Comparison of ENCODE assay signal across 8 cellular contexts in genomic region chr4:184383497-184384055, GRCh38.
DNase-seq lines count a peak whose midpoint lies in the region; ATAC-seq, FAIRE-seq and TF ChIP-seq lines count a peak whose summit lies in the region.

No MANE protein-coding gene starts in this region.

- peak overlapping the region; percentile 61 to 82 for H3K27ac ChIP-seq in A549
- H3K27ac ChIP-seq in angular gyrus (ENCODE audit: low read depth, low read length): peak overlapping the region; percentile 8
- H3K27ac ChIP-seq in layer of hippocampus (ENCODE audit: low read depth, low read length): peak overlapping the region; percentile 47
- H3K27ac ChIP-seq in thyroid gland: peak overlapping the region in 2 of 3 donors; percentile 41 to 68

- no peak for FAIRE-seq in A549 (lab: Jason Lieb, UNC)

- POLR2A ChIA-PET in A549 (lab: Yijun Ruan, JAX): interaction anchor here (1.0 to 1.4 kb wide), 2 partner anchors 91 to 115 kb away, joined by 3 to 5 read pairs; partner anchors contain the start of gene IRF2

- WGBS in A549 (ENCODE audit: missing lambda C conversion rate): 1% methylated on average over 8 of the region's 8 CpGs
- WGBS in thyroid gland, 2 donors: 58 to 60% methylated on average over 8 of the region's 8 CpGs

- H3K4me2 ChIP-seq in A549: peak overlapping the region; percentile 75

- no peaks in the 10 kb centered on the region for H3K9me3 ChIP-seq in A549
- H3K9me3 ChIP-seq in thyroid gland: no peaks in the 10 kb centered on the region

- intact Hi-C loops in thyroid gland (cut with DNase I): no loop called here

- H3K36me3 ChIP-seq in thyroid gland (peaks cover 5 to 7% of the 10 kb centered on the region in 2 donors), H7 (replicated peaks; ENCODE audit: control insufficient read depth, insufficient read depth, low read length) (peaks cover 2% of the 10 kb centered on the region; the same call in 1 of the 2 replicates)

- peak; percentile 91 for ATAC-seq in A549
- peak; percentile 0 for ATAC-seq in HG03571 (IDR thresholded peaks at IDR 0.05; ENCODE audit: unreplicated experiment)
- ATAC-seq in GM21381 (IDR thresholded peaks at IDR 0.05; ENCODE audit: unreplicated experiment): no peak

- DNase-seq in A549 (ENCODE audit: low read depth in 1 of 2, low spot score in 1 of 2): peak; percentile 54 to 64
- DNase-seq in thyroid gland: no peak
- DNase-seq in islet precursor cell: no peak
- DNase-seq in H7: no peak

- CTCF ChIA-PET in A549 (lab: Yijun Ruan, JAX): interaction anchor here (0.8 to 1.9 kb wide), 2 partner anchors 10 to 119 kb away, joined by 3 to 5 read pairs; no protein-coding TSS in a partner anchor

- TF ChIP-seq CTCF in A549 (IDR thresholded peaks at IDR 0.05) (no peak), thyroid gland (IDR thresholded peaks at IDR 0.05) (no peak)

- H3K4me3 ChIP-seq in A549 (peak overlapping the region; percentile 31), thyroid gland (replicated peaks in 1 of 3) (no peak overlapping the region), H7 (ENCODE audit: insufficient read depth, low read depth, low read length) (no peak overlapping the region)

- TF ChIP-seq POLR2A in A549 (IDR thresholded peaks at IDR 0.05; ENCODE audit: low read length) (no peak), thyroid gland (IDR thresholded peaks at IDR 0.05) (no peak)

- peak in 1 of 2 experiments; percentile 28; a peak in 2 of 5 replicates for TF ChIP-seq EP300 in A549 (IDR thresholded peaks at IDR 0.05)

- peaks cover 21% of the 10 kb centered on the region for H3K4me1 ChIP-seq in A549
- peaks cover 22 to 35% of the 10 kb centered on the region in 2 donors for H3K4me1 ChIP-seq in thyroid gland

- H3K27me3 ChIP-seq in layer of hippocampus (ENCODE audit: control insufficient read depth, insufficient read depth, low read length) (no peaks in the 10 kb centered on the region), thyroid gland (no peaks in the 10 kb centered on the region), H7 (ENCODE audit: control insufficient read depth, insufficient read depth, low read length) (no peaks in the 10 kb centered on the region)

- TF ChIP-seq RAD21 in A549 (conservative IDR thresholded peaks at IDR 0.05 in 1 of 2, IDR thresholded peaks at IDR 0.05 in 1 of 2): no peak

TF ChIP-seq in A549, 52 proteins besides CTCF, POLR2A, EP300 and RAD21:
- TF ChIP-seq HES2 (IDR thresholded peaks at IDR 0.05): no peak
- TF ChIP-seq ZFP36 (IDR thresholded peaks at IDR 0.05; ENCODE audit: borderline replicate concordance, partially characterized antibody): no peak
- no peak for TF ChIP-seq CBX2 (IDR thresholded peaks at IDR 0.05; ENCODE audit: borderline replicate concordance, low read depth)
- TF ChIP-seq NR3C1 (IDR thresholded peaks at IDR 0.05): no peak
- peak; percentile 86 for TF ChIP-seq MAX (IDR thresholded peaks at IDR 0.05)
- no peak for TF ChIP-seq CHD4 (IDR thresholded peaks at IDR 0.05; ENCODE audit: borderline replicate concordance)
- TF ChIP-seq MAFK (IDR thresholded peaks at IDR 0.05; ENCODE audit: partially characterized antibody): peak; percentile 92
- 0 out of 2 replicates have a peak, but pooled peaks have one; percentile 41 for TF ChIP-seq MYC (IDR thresholded peaks at IDR 0.05; ENCODE audit: borderline replicate concordance, low read length)
- TF ChIP-seq EHMT2 (IDR thresholded peaks at IDR 0.05; ENCODE audit: low read depth): no peak
- TF ChIP-seq TFCP2L1 (CRISPR knock-in tag; IDR thresholded peaks at IDR 0.05): no peak
- TF ChIP-seq TP53 (CRISPR knock-in tag; IDR thresholded peaks at IDR 0.05): no peak
- no peak for TF ChIP-seq KDM5A (IDR thresholded peaks at IDR 0.05)
- peak; percentile 59; the same call in 1 of the 2 replicates for TF ChIP-seq JUNB (IDR thresholded peaks at IDR 0.05)
- 0 out of 3 replicates have a peak, but pooled peaks have one; percentile 35 for TF ChIP-seq BCL3 (IDR thresholded peaks at IDR 0.05)
- TF ChIP-seq CHD2 (IDR thresholded peaks at IDR 0.05; ENCODE audit: low read length, partially characterized antibody): no peak
- no peak for TF ChIP-seq FOXS1 (CRISPR knock-in tag; IDR thresholded peaks at IDR 0.05)
- no peak for TF ChIP-seq HMGXB4 (CRISPR knock-in tag; IDR thresholded peaks at IDR 0.05; ENCODE audit: borderline replicate concordance)
- TF ChIP-seq POLR2AphosphoS2 (conservative IDR thresholded peaks at IDR 0.05; ENCODE audit: low read length): no peak
- TF ChIP-seq CEBPB (IDR thresholded peaks at IDR 0.05): no peak
- TF ChIP-seq USF2 (IDR thresholded peaks at IDR 0.05): no peak
- peak; percentile 74; the same call in 1 of the 2 replicates for TF ChIP-seq FOSL2 (IDR thresholded peaks at IDR 0.05)
- TF ChIP-seq FOSL2 (CRISPR knock-in tag; IDR thresholded peaks at IDR 0.05): peak; percentile 71
- peak in 1 of 2 experiments; percentile 28; a peak in 1 of 5 replicates for TF ChIP-seq JUN (IDR thresholded peaks at IDR 0.05)
- no peak for TF ChIP-seq HEYL (CRISPR knock-in tag; IDR thresholded peaks at IDR 0.05)
- TF ChIP-seq RCOR1 (IDR thresholded peaks at IDR 0.05; ENCODE audit: low read depth, low read length): no peak
- no peak for TF ChIP-seq ELK1 (IDR thresholded peaks at IDR 0.05; ENCODE audit: low read depth, low read length)

Comparison
In these comparisons a context has a peak if more than half of its experiments do, and no peak if none do; other contexts are left out.
1. DNase-seq: peak in A549 (2 of 2); none in thyroid gland (0 of 2), islet precursor cell (single experiment) and H7 (single experiment).
2. H3K27ac ChIP-seq: peak in every context shown above with its lines; median percentile 72 in A549; 54 in thyroid gland; 47 in layer of hippocampus; 8 in angular gyrus.